ENCODE assay signal across 31 cellular contexts in genomic region chr4:58833126-58833525, GRCh38.
"Had no signal": no experiment of that assay in that cellular context is flagged by ENCODE, and none has a peak within 500 bp of the region (broad histone marks: within the 10 kb centered on the region; RNA-seq: fewer than 3 reads in every experiment).

No MANE protein-coding gene starts in this region.

- H3K27ac ChIP-seq: body of pancreas, esophagus muscularis mucosa, foreskin keratinocyte, gastrocnemius medialis, heart left ventricle, WERI-Rb-1 had no signal

- H3K27me3 ChIP-seq: body of pancreas, esophagus muscularis mucosa, foreskin keratinocyte, gastrocnemius medialis, heart left ventricle had no signal

- DNase-seq: activated B cell treated with CpG ODN at 0.5 μM for 24 hours; activated CD4-positive, alpha-beta T cell treated with anti-CD3 and anti-CD28 coated beads for 48 hours; activated CD4-positive, alpha-beta T cell treated with anti-CD3 and anti-CD28 coated beads, Interleukin-2, amount 50 U/mL, for 1 hour; activated CD4-positive, alpha-beta T cell treated with anti-CD3 and anti-CD28 coated beads, Interleukin-2, amount 50 U/mL, for 48 hours; activated CD8-positive, alpha-beta memory T cell treated with anti-CD3 and anti-CD28 coated beads for 24 hours; activated CD8-positive, alpha-beta T cell treated with anti-CD3 and anti-CD28 coated beads for 36 hours; activated effector memory CD4-positive, alpha-beta T cell treated with Interleukin-2 at 50 U/mL for 16 hours; activated gamma-delta T cell treated with Interleukin-2 at 50 U/mL for 16 hours; activated naive CD4-positive, alpha-beta T cell treated with anti-CD3 and anti-CD28 coated beads, Interleukin-2, amount 50 U/mL, for 16 hours; activated naive CD4-positive, alpha-beta T cell treated with Interleukin-2 at 50 U/mL for 16 hours; activated T-cell treated with anti-CD3 and anti-CD28 coated beads, Interleukin-2, amount 50 U/mL, for 4 hours; amniotic stem cell; anterior cingulate cortex; body of pancreas; caudate nucleus; cortex of kidney; dermis blood vessel endothelial cell; effector CD4-positive, alpha-beta T cell; effector memory CD8-positive, alpha-beta T cell; erythroblast; foreskin keratinocyte; gastrocnemius medialis; glutamatergic neuron; heart left ventricle; T-helper 17 cell; T1000; WERI-Rb-1 had no signal

- H3K4me1 ChIP-seq: body of pancreas, esophagus muscularis mucosa, foreskin keratinocyte, gastrocnemius medialis, heart left ventricle had no signal

- H3K4me3 ChIP-seq: body of pancreas, esophagus muscularis mucosa, gastrocnemius medialis, heart left ventricle had no signal

- H3K9me3 ChIP-seq: body of pancreas, esophagus muscularis mucosa, gastrocnemius medialis, heart left ventricle had no signal

- H3K36me3 ChIP-seq: esophagus muscularis mucosa, gastrocnemius medialis, heart left ventricle, WERI-Rb-1 had no signal

- FAIRE-seq: colon had no signal

- ATAC-seq: activated CD4-positive, CD25-positive, alpha-beta regulatory T cell treated with anti-CD3 and anti-CD28 coated beads, Interleukin-2, amount 50 U/mL, for 24 hours; activated CD8-positive, alpha-beta T cell treated with anti-CD3 and anti-CD28 coated beads for 36 hours; activated T-cell treated with anti-CD3 and anti-CD28 coated beads, Interleukin-2, amount 50 U/mL, for 4 hours; activated T-helper 17 cell treated with anti-CD3 and anti-CD28 coated beads, Interleukin-2, amount 50 U/mL, for 72 hours; body of pancreas; effector memory CD8-positive, alpha-beta T cell; foreskin keratinocyte; gastrocnemius medialis; heart left ventricle; T-helper 17 cell had no signal
